ENCODE assay signal across 21 cellular contexts in the genomic region with DNA sequence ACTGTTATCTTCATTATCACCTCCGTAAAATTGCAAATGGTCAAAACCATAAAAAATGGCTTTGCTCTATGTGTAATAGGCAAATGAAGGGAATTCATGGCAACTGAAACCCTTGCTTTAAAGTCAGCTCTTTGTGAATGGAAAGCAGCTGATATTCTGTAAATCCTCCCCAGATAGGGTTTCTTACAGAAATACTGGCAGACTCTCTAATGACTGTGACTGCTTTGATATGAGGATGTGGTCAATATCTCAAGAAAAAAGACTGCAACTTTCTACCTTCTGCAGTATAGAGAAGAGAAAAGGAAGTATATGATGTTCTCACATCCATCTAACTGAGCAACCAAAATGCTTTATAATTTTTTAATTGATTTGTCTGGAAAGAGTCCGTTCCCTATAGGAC.
DNase-seq lines count a peak whose midpoint lies in the region; ATAC-seq and FAIRE-seq lines count a peak whose summit lies in the region.
"Had no signal": no experiment of that assay in that cellular context is flagged by ENCODE, and none has a peak within 500 bp of the region (broad histone marks: within the 10 kb centered on the region; RNA-seq: fewer than 3 reads in every experiment).

No MANE protein-coding gene starts in this region.

- H3K36me3 ChIP-seq in KOPT-K1 (ENCODE audit: insufficient read depth, low read length) (no peaks in the 10 kb centered on the region), small intestine (ENCODE audit: control insufficient read depth in 2 of 2, insufficient read depth in 2 of 2, low read length in 2 of 2) (no peaks in the 10 kb centered on the region)
- H3K36me3 ChIP-seq: Peyer's patch, right atrium auricular region, tibial nerve had no signal

- peak; percentile 74 for DNase-seq in activated CD4-positive, alpha-beta T cell treated with anti-CD3 and anti-CD28 coated beads, Interleukin-2, amount 10 ng/mL, durations not matched to agents 24 days and 14 days
- no peak for DNase-seq in activated CD4-positive, alpha-beta T cell treated with anti-CD3 and anti-CD28 coated beads for 48 hours
- no peak for DNase-seq in activated naive CD4-positive, alpha-beta T cell treated with anti-CD3 and anti-CD28 coated beads, Interleukin-2, amount 50 U/mL, for 72 hours (ENCODE audit: low spot score in 2 of 2)
- DNase-seq in small intestine: peak; percentile 15
- no peak for DNase-seq in amniotic stem cell (lab: John Stamatoyannopoulos, UW)
- no peak for DNase-seq in NCI-H510A (lab: John Stamatoyannopoulos, UW)
- DNase-seq: activated B cell treated with CpG ODN at 0.5 μM for 24 hours; COR-L47; glutamatergic neuron; GM23248; mammary epithelial cell; Peyer's patch; stimulated activated CD4-positive, alpha-beta T cell treated with anti-CD3 and anti-CD28 coated beads, Interleukin-1b, Interleukin-23, amount 100 ng/mL, for 48 hours had no signal

- no peak overlapping the region for H3K4me3 ChIP-seq in small intestine (ENCODE audit: low read depth in 1 of 2, low read length in 2 of 2)
- H3K4me3 ChIP-seq: GM23248, Peyer's patch, right atrium auricular region, tibial nerve had no signal

- 73 to 83% (median 74%) methylated on average over 2 of the region's 2 CpGs for WGBS in small intestine, 3 donors

- peaks cover 16% of the 10 kb centered on the region for H3K9me3 Mint-ChIP-seq in activated CD4-positive, alpha-beta T cell treated with anti-CD3 and anti-CD28 coated beads, Interleukin-2, amount 10 ng/mL, durations not matched to agents 24 days and 14 days
- H3K9me3 Mint-ChIP-seq in activated naive CD4-positive, alpha-beta T cell treated with anti-CD3 and anti-CD28 coated beads, Interleukin-2, amount 50 U/mL, for 72 hours: peaks cover 0 to 15% of the 10 kb centered on the region in 2 donors
- H3K9me3 Mint-ChIP-seq: activated B cell treated with CpG ODN at 0.5 μM for 24 hours, brain had no signal

- no peaks in the 10 kb centered on the region for H3K27me3 Mint-ChIP-seq in activated CD4-positive, alpha-beta T cell treated with anti-CD3 and anti-CD28 coated beads, Interleukin-2, amount 10 ng/mL, durations not matched to agents 24 days and 14 days
- H3K27me3 Mint-ChIP-seq: activated B cell treated with CpG ODN at 0.5 μM for 24 hours had no signal

- no peaks in the 10 kb centered on the region for H3K9me3 ChIP-seq in KOPT-K1 (ENCODE audit: insufficient read depth, low read length, poor library complexity, severe bottlenecking)
- no peaks in the 10 kb centered on the region for H3K9me3 ChIP-seq in small intestine (ENCODE audit: control insufficient read depth, low read depth)
- H3K9me3 ChIP-seq: Peyer's patch, right atrium auricular region, tibial nerve had no signal

- H3K4me3 Mint-ChIP-seq in activated CD4-positive, alpha-beta T cell treated with anti-CD3 and anti-CD28 coated beads, Interleukin-2, amount 10 ng/mL, durations not matched to agents 24 days and 14 days: peak overlapping the region; percentile 50
- H3K4me3 Mint-ChIP-seq: activated B cell treated with CpG ODN at 0.5 μM for 24 hours had no signal

- peak; percentile 67 to 81 for ATAC-seq in activated naive CD4-positive, alpha-beta T cell treated with anti-CD3 and anti-CD28 coated beads, Interleukin-2, amount 50 U/mL, for 72 hours
- ATAC-seq in GM19397 (IDR thresholded peaks at IDR 0.05; ENCODE audit: unreplicated experiment): no peak
- ATAC-seq: esophagus mucosa had no signal

- peak overlapping the region; percentile 82 for H3K27ac Mint-ChIP-seq in activated CD4-positive, alpha-beta T cell treated with anti-CD3 and anti-CD28 coated beads, Interleukin-2, amount 10 ng/mL, durations not matched to agents 24 days and 14 days
- peak overlapping the region; percentile 64 to 94 for H3K27ac Mint-ChIP-seq in activated naive CD4-positive, alpha-beta T cell treated with anti-CD3 and anti-CD28 coated beads, Interleukin-2, amount 50 U/mL, for 72 hours
- H3K27ac Mint-ChIP-seq: activated B cell treated with CpG ODN at 0.5 μM for 24 hours had no signal

- intact Hi-C loops in activated CD4-positive, alpha-beta T cell treated with anti-CD3 and anti-CD28 coated beads, Interleukin-2, amount 10 ng/mL, durations not matched to agents 24 days and 14 days (cut with micrococcal nuclease): loop anchor here (1.0 to 2.0 kb wide), 2 partner anchors 9 to 21 kb away; no protein-coding TSS in a partner anchor

- H3K36me3 Mint-ChIP-seq in activated CD4-positive, alpha-beta T cell treated with anti-CD3 and anti-CD28 coated beads, Interleukin-2, amount 10 ng/mL, durations not matched to agents 24 days and 14 days (ENCODE audit: low read depth): peaks cover 3% of the 10 kb centered on the region
- peaks cover 0 to 19% of the 10 kb centered on the region in 2 donors for H3K36me3 Mint-ChIP-seq in activated naive CD4-positive, alpha-beta T cell treated with anti-CD3 and anti-CD28 coated beads, Interleukin-2, amount 50 U/mL, for 72 hours
- H3K36me3 Mint-ChIP-seq: brain had no signal

- no peaks in the 10 kb centered on the region for H3K27me3 ChIP-seq in small intestine (ENCODE audit: control insufficient read depth in 2 of 2, insufficient read depth in 2 of 2, low read length in 2 of 2)
- H3K27me3 ChIP-seq: Peyer's patch, right atrium auricular region, tibial nerve had no signal

- H3K4me1 ChIP-seq in small intestine (ENCODE audit: control insufficient read depth in 2 of 2, insufficient read depth in 1 of 2, low read depth in 1 of 2, low read length in 1 of 2): peaks cover 0 to 4% of the 10 kb centered on the region in 2 donors
- H3K4me1 ChIP-seq: Peyer's patch, right atrium auricular region had no signal

- no peak for FAIRE-seq in small intestine (lab: Jason Lieb, UNC)
- FAIRE-seq: A204.1, GM12891 had no signal

- H3K4me1 Mint-ChIP-seq in activated CD4-positive, alpha-beta T cell treated with anti-CD3 and anti-CD28 coated beads, Interleukin-2, amount 10 ng/mL, durations not matched to agents 24 days and 14 days: peaks cover 54% of the 10 kb centered on the region

- H3K27ac ChIP-seq in KOPT-K1 (ENCODE audit: low read depth, low read length, poor library complexity, severe bottlenecking) (peak overlapping the region; percentile 37), small intestine (ENCODE audit: low read depth in 1 of 2, low read length in 1 of 2) (no peak overlapping the region)
- H3K27ac ChIP-seq: GM23248, right atrium auricular region, tibial nerve had no signal

Comparison
In these comparisons a context has a peak if more than half of its experiments do, and no peak if none do; other contexts are left out.
1. DNase-seq: peak in activated CD4-positive, alpha-beta T cell treated with anti-CD3 and anti-CD28 coated beads, Interleukin-2, amount 10 ng/mL, durations not matched to agents 24 days and 14 days (single experiment) and small intestine (single experiment); none in activated CD4-positive, alpha-beta T cell treated with anti-CD3 and anti-CD28 coated beads for 48 hours (single experiment), activated naive CD4-positive, alpha-beta T cell treated with anti-CD3 and anti-CD28 coated beads, Interleukin-2, amount 50 U/mL, for 72 hours (0 of 2), amniotic stem cell (single experiment) and NCI-H510A (single experiment).